In genomic region chr15:83178387-83178786, GRCh38 we compare ENCODE assay signal across 32 cellular contexts.
"Had no signal": no experiment of that assay in that cellular context is flagged by ENCODE, and none has a peak within 500 bp of the region (broad histone marks: within the 10 kb centered on the region; RNA-seq: fewer than 3 reads in every experiment).

No MANE protein-coding gene starts in this region.

- H3K4me3 ChIP-seq: ascending aorta, body of pancreas, SJCRH30 had no signal

- DNase-seq: activated B cell treated with CpG ODN at 0.5 μM for 24 hours; activated CD4-positive, alpha-beta T cell treated with anti-CD3 and anti-CD28 coated beads for 1 hour; activated CD4-positive, alpha-beta T cell treated with anti-CD3 and anti-CD28 coated beads, Interleukin-2, amount 10 ng/mL, durations not matched to agents 24 days and 14 days; activated CD4-positive, alpha-beta T cell treated with anti-CD3 and anti-CD28 coated beads, Interleukin-2, amount 50 U/mL, for 48 hours; activated CD8-positive, alpha-beta memory T cell treated with anti-CD3 and anti-CD28 coated beads, Interleukin-2, amount 10 ng/mL, durations not matched to agents 7 days and 5 days; activated effector memory CD4-positive, alpha-beta T cell treated with Interleukin-2 at 50 U/mL for 16 hours; activated naive CD4-positive, alpha-beta T cell; activated naive CD8-positive, alpha-beta T cell treated with anti-CD3 and anti-CD28 coated beads, Interleukin-2, amount 50 U/mL, for 24 hours; activated T-cell treated with anti-CD3 and anti-CD28 coated beads, Interleukin-2, amount 50 U/mL, for 24 hours; amniotic stem cell; body of pancreas; MM.1S; NCI-H1105 treated with DMSO at 0.1 percent for 48 hours; NCI-H1436 treated with DMSO at 0.1 percent for 48 hours; NCI-H187 treated with DMSO at 0.1 percent for 48 hours; NCI-H2081 treated with DMSO at 0.1 percent for 48 hours; NCI-H2171; NCI-H2227 treated with DMSO at 0.1 percent for 48 hours; NCI-H446 treated with DMSO at 0.1 percent for 48 hours; NCI-H524 treated with DMSO at 0.1 percent for 48 hours; NCI-H748 treated with DMSO at 0.1 percent for 48 hours; Right ventricle myocardium superior; RPMI8226; SJCRH30; SK-N-SH; T-helper 1 cell had no signal

- H3K27ac ChIP-seq: ascending aorta, body of pancreas, SJCRH30 had no signal

- H3K27ac Mint-ChIP-seq: activated B cell treated with CpG ODN at 0.5 μM for 24 hours; activated CD4-positive, alpha-beta T cell treated with anti-CD3 and anti-CD28 coated beads, Interleukin-2, amount 10 ng/mL, durations not matched to agents 24 days and 14 days; activated CD8-positive, alpha-beta memory T cell treated with anti-CD3 and anti-CD28 coated beads, Interleukin-2, amount 10 ng/mL, durations not matched to agents 7 days and 5 days; activated naive CD4-positive, alpha-beta T cell treated with anti-CD3 and anti-CD28 coated beads, Interleukin-2, amount 50 U/mL, for 72 hours; activated naive CD8-positive, alpha-beta T cell treated with anti-CD3 and anti-CD28 coated beads, Interleukin-2, amount 50 U/mL, for 24 hours; activated T-cell treated with anti-CD3 and anti-CD28 coated beads, Interleukin-2, amount 50 U/mL, for 24 hours; activated T-helper 1 cell treated with anti-CD3 and anti-CD28 coated beads, Interleukin-12 subunit alpha, Interleukin-12 subunit beta, Interleukin-2, Interleukin-4 antibody, amounts not matched to agents 30 ng/mL and 10 ng/mL and 1 ng/mL, durations not matched to agents 14 hours and 24 hours and 36 hours had no signal

- H3K4me2 ChIP-seq: SK-N-SH had no signal

- FAIRE-seq: bronchial epithelial cell had no signal

- H3K4me1 Mint-ChIP-seq: activated B cell treated with CpG ODN at 0.5 μM for 24 hours; activated naive CD8-positive, alpha-beta T cell treated with anti-CD3 and anti-CD28 coated beads, Interleukin-2, amount 50 U/mL, for 24 hours; central memory CD8-positive, alpha-beta T cell had no signal

- H3K27me3 ChIP-seq: ascending aorta, body of pancreas, SJCRH30 had no signal

- H3K27me3 Mint-ChIP-seq: activated naive CD8-positive, alpha-beta T cell treated with anti-CD3 and anti-CD28 coated beads, Interleukin-2, amount 50 U/mL, for 24 hours had no signal

- H3K9me3 ChIP-seq: ascending aorta, body of pancreas, SJCRH30, SK-N-SH had no signal

- H3K36me3 Mint-ChIP-seq: activated naive CD4-positive, alpha-beta T cell treated with anti-CD3 and anti-CD28 coated beads, Interleukin-2, amount 50 U/mL, for 72 hours had no signal

- H3K9me3 Mint-ChIP-seq: activated B cell treated with CpG ODN at 0.5 μM for 24 hours; activated CD4-positive, alpha-beta T cell treated with anti-CD3 and anti-CD28 coated beads, Interleukin-2, amount 10 ng/mL, durations not matched to agents 24 days and 14 days; activated naive CD4-positive, alpha-beta T cell treated with anti-CD3 and anti-CD28 coated beads, Interleukin-2, amount 50 U/mL, for 72 hours; activated naive CD8-positive, alpha-beta T cell treated with anti-CD3 and anti-CD28 coated beads, Interleukin-2, amount 50 U/mL, for 24 hours; activated T-cell treated with anti-CD3 and anti-CD28 coated beads, Interleukin-2, amount 50 U/mL, for 24 hours; activated T-helper 1 cell treated with anti-CD3 and anti-CD28 coated beads, Interleukin-12 subunit alpha, Interleukin-12 subunit beta, Interleukin-2, Interleukin-4 antibody, amounts not matched to agents 30 ng/mL and 10 ng/mL and 1 ng/mL, durations not matched to agents 14 hours and 24 hours and 36 hours; central memory CD8-positive, alpha-beta T cell had no signal

- H3K4me3 Mint-ChIP-seq: activated B cell treated with CpG ODN at 0.5 μM for 24 hours; activated CD4-positive, alpha-beta T cell treated with anti-CD3 and anti-CD28 coated beads, Interleukin-2, amount 10 ng/mL, durations not matched to agents 24 days and 14 days; activated CD8-positive, alpha-beta memory T cell treated with anti-CD3 and anti-CD28 coated beads, Interleukin-2, amount 10 ng/mL, durations not matched to agents 7 days and 5 days; activated naive CD8-positive, alpha-beta T cell treated with anti-CD3 and anti-CD28 coated beads, Interleukin-2, amount 50 U/mL, for 24 hours; activated T-cell treated with anti-CD3 and anti-CD28 coated beads, Interleukin-2, amount 50 U/mL, for 24 hours; activated T-helper 1 cell treated with anti-CD3 and anti-CD28 coated beads, Interleukin-12 subunit alpha, Interleukin-12 subunit beta, Interleukin-2, Interleukin-4 antibody, amounts not matched to agents 30 ng/mL and 10 ng/mL and 1 ng/mL, durations not matched to agents 14 hours and 24 hours and 36 hours; central memory CD8-positive, alpha-beta T cell had no signal

- H3K4me1 ChIP-seq: ascending aorta, body of pancreas, SJCRH30 had no signal

- H3K36me3 ChIP-seq: ascending aorta, SJCRH30 had no signal

- H3K9ac ChIP-seq: SK-N-SH had no signal

- ATAC-seq: activated CD8-positive, alpha-beta memory T cell treated with anti-CD3 and anti-CD28 coated beads, Interleukin-2, amount 10 ng/mL, durations not matched to agents 7 days and 5 days; activated naive CD4-positive, alpha-beta T cell treated with anti-CD3 and anti-CD28 coated beads, Interleukin-2, amount 50 U/mL, for 72 hours; activated naive CD8-positive, alpha-beta T cell treated with anti-CD3 and anti-CD28 coated beads, Interleukin-2, amount 50 U/mL, for 24 hours; body of pancreas; Panc1 had no signal

- H3K9me2 ChIP-seq: SK-N-SH had no signal
